In the genomic region with DNA sequence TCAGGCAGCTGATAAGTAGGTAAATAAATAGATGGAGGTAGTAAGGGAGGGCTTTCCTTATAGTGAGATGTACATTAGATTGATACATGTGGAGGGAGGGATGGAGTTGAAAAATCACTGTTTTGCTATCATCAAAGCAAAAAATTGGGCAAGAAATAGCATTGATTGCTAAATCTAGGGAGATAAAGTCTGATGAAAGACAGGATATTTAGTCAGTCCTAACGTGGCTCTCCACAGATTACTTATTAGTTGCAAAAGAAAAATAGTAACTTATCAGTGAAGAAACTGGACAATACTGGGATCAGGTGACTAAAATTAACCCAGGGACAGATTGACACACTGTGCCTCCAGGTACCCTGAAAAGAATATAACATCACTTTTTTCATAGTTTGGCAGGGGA, we compare ENCODE assay signal across 13 cellular contexts. TPM values are rescaled to one million over a fixed set of nuclear protein-coding genes. Genes with fewer than 3 reads are reported as not detected.
DNase-seq lines count a peak whose midpoint lies in the region; ATAC-seq and TF ChIP-seq lines count a peak whose summit lies in the region.
"Had no signal": no experiment of that assay in that cellular context is flagged by ENCODE, and none has a peak within 500 bp of the region (broad histone marks: within the 10 kb centered on the region; RNA-seq: fewer than 3 reads in every experiment).

No MANE protein-coding gene starts in this region.

- H3K27me3 ChIP-seq in left ventricle myocardium inferior (ENCODE audit: low read depth): no peaks in the 10 kb centered on the region

- H3K9me3 ChIP-seq in left ventricle myocardium inferior (replicated peaks): no peaks in the 10 kb centered on the region

- H3K36me3 ChIP-seq in left ventricle myocardium inferior: no peaks in the 10 kb centered on the region

- intact Hi-C loops in left ventricle myocardium superior (cut with micrococcal nuclease) (no loop called here), left ventricle myocardium inferior (cut with micrococcal nuclease) (no loop called here)

- peak; percentile 48 for ATAC-seq in left ventricle myocardium superior
- no peak for ATAC-seq in HG03039 (IDR thresholded peaks at IDR 0.05; ENCODE audit: unreplicated experiment)
- ATAC-seq: natural killer cell, T-cell had no signal

- in situ Hi-C loops in GM13976 (cut with MboI; ENCODE audit: low sequenced_read_pairs, unreplicated experiment): no loop called here

- H3K27ac ChIP-seq in left ventricle myocardium inferior (replicated peaks): no peak overlapping the region
- H3K27ac ChIP-seq: VCaP had no signal

- H3K4me1 ChIP-seq in left ventricle myocardium inferior: peaks cover 30% of the 10 kb centered on the region

- no peak overlapping the region for H3K4me3 ChIP-seq in left ventricle myocardium inferior

- DNase-seq in left ventricle myocardium superior (no peak), left ventricle myocardium inferior (no peak), amniotic epithelial cell (ENCODE audit: low read depth) (peak; percentile 85), kidney tubule cell (ENCODE audit: low spot score) (peak; percentile 36), GM13976 (ENCODE audit: low spot score) (no peak), cerebellum (ENCODE audit: low spot score) (no peak), DMS153 treated with DMSO at 0.1 percent for 48 hours (lab: John Stamatoyannopoulos, UW; ENCODE audit: unreplicated experiment) (no peak)
- DNase-seq: activated CD4-positive, alpha-beta memory T cell treated with anti-CD3 and anti-CD28 coated beads, Interleukin-2, amount 10 ng/mL, durations not matched to agents 7 days and 5 days; natural killer cell; NCI-H2081; T-cell had no signal

- TF ChIP-seq CTCF in left ventricle myocardium inferior (IDR thresholded peaks at IDR 0.05; ENCODE audit: borderline replicate concordance) (no peak), GM13976 (IDR thresholded peaks at IDR 0.05; ENCODE audit: borderline replicate concordance, control extremely low read depth, extremely low read depth, insufficient read depth, missing control alignments) (no peak)

RNA-seq across cellular contexts. Expression of a gene that starts 27.0 kb away (rescaled TPM):
- 41.2 TPM for total RNA-seq in left ventricle myocardium superior
- total RNA-seq in left ventricle myocardium inferior: 42.8 TPM
- total RNA-seq in cerebellum: 45.9 TPM

Comparison
In these comparisons a context has a peak if more than half of its experiments do, and no peak if none do; other contexts are left out.
1. DNase-seq: peak in amniotic epithelial cell (single experiment) and kidney tubule cell (single experiment); none in left ventricle myocardium superior (single experiment), left ventricle myocardium inferior (single experiment), GM13976 (single experiment), cerebellum (single experiment) and DMS153 treated with DMSO at 0.1 percent for 48 hours (single experiment).